ENCODE assay signal across 8 cellular contexts in genomic region chr17:35879748-35880654, GRCh38. TPM values are rescaled to one million over a fixed set of nuclear protein-coding genes. Genes with fewer than 3 reads are reported as not detected.
A peak's percentile ranks its signal among the peaks of the same experiment; 100 is the strongest.
DNase-seq lines count a peak whose midpoint lies in the region; ATAC-seq and TF ChIP-seq lines count a peak whose summit lies in the region.

TSS of gene CCL5 (minus strand) at chr17:35880360.

- H4K20me1 ChIP-seq in PC-3 (ENCODE audit: low read length) (no peaks in the 10 kb centered on the region), smooth muscle cell (ENCODE audit: low read depth) (no peaks in the 10 kb centered on the region)

- H3K9ac ChIP-seq in PC-3 (ENCODE audit: low read length): no peak within 1 kb of the TSS
- no peak within 1 kb of the TSS for H3K9ac ChIP-seq in smooth muscle cell (ENCODE audit: low read depth)

- DNase-seq in activated T-cell treated with anti-CD3 and anti-CD28 coated beads for 1 hour (ENCODE audit: low read depth) (peak; percentile 23), activated T-cell treated with anti-CD3 and anti-CD28 coated beads for 4 hours (no peak), PC-3 (peak; percentile 7), body of pancreas (peak in 1 of 4 donors; percentile 8), adrenal gland (no peak), smooth muscle cell (lab: John Stamatoyannopoulos, UW; ENCODE audit: unreplicated experiment) (no peak), NCI-H2227 (lab: John Stamatoyannopoulos, UW; ENCODE audit: unreplicated experiment) (no peak)

- no peak within 1 kb of the TSS for H2AFZ ChIP-seq in PC-3 (ENCODE audit: low read length)
- no peak within 1 kb of the TSS for H2AFZ ChIP-seq in smooth muscle cell (ENCODE audit: low read depth)

- BruUV-seq in PC-3 (replicated peaks; lab: Mats Ljungman, UMichigan): no TSS peak

- no peaks in the 10 kb centered on the region for H3K9me2 ChIP-seq in PC-3 (replicated peaks; ENCODE audit: low read length)

- no peak within 1 kb of the TSS for H3K27ac ChIP-seq in PC-3 (ENCODE audit: low read length)
- H3K27ac ChIP-seq in body of pancreas: no peak within 1 kb of the TSS
- H3K27ac ChIP-seq in adrenal gland: no peak within 1 kb of the TSS
- H3K27ac ChIP-seq in smooth muscle cell (ENCODE audit: low read depth): no peak within 1 kb of the TSS

- POLR2A ChIA-PET in PC-3 (lab: Charles Lee; ENCODE audit: unreplicated experiment): no interaction called here

- H3K36me3 ChIP-seq in PC-3 (ENCODE audit: low read depth, low read length): no peaks in the 10 kb centered on the region
- no peaks in the 10 kb centered on the region for H3K36me3 ChIP-seq in body of pancreas (replicated peaks in 1 of 2; ENCODE audit: insufficient read depth in 1 of 2, low read depth in 2 of 2)
- H3K36me3 ChIP-seq in adrenal gland (replicated peaks in 1 of 2): no peaks in the 10 kb centered on the region
- no peaks in the 10 kb centered on the region for H3K36me3 ChIP-seq in smooth muscle cell (ENCODE audit: low read depth)

- WGBS in body of pancreas, 2 donors: 66 to 81% methylated on average over 11 of the region's 11 CpGs
- 67 to 77% (median 73%) methylated on average over 11 of the region's 11 CpGs for WGBS in adrenal gland, 4 donors
- WGBS in smooth muscle cell (ENCODE audit: low lambda C conversion rate): 88% methylated on average over 11 of the region's 11 CpGs

- TF ChIP-seq POLR2A in body of pancreas (IDR thresholded peaks at IDR 0.05): peak in 2 of 3 donors; percentile 40 to 41
- TF ChIP-seq POLR2A in adrenal gland (IDR thresholded peaks at IDR 0.05): no peak

- H3K4me1 ChIP-seq in PC-3 (ENCODE audit: insufficient read depth, low read length) (no peaks in the 10 kb centered on the region), body of pancreas (no peaks in the 10 kb centered on the region), adrenal gland (replicated peaks in 1 of 2) (no peaks in the 10 kb centered on the region), smooth muscle cell (ENCODE audit: low read depth) (no peaks in the 10 kb centered on the region)

- H3F3A ChIP-seq in PC-3 (ENCODE audit: low read length, unreplicated experiment): no peaks in the 10 kb centered on the region
- H3F3A ChIP-seq in smooth muscle cell (ENCODE audit: low read depth): no peaks in the 10 kb centered on the region

- H3K79me2 ChIP-seq in PC-3 (ENCODE audit: low read length) (no peaks in the 10 kb centered on the region), smooth muscle cell (ENCODE audit: low read depth) (no peaks in the 10 kb centered on the region)

- no peak within 1 kb of the TSS for H3K4me2 ChIP-seq in PC-3 (ENCODE audit: low read length)
- no peak within 1 kb of the TSS for H3K4me2 ChIP-seq in smooth muscle cell

- H3K27me3 ChIP-seq in PC-3 (ENCODE audit: low read length) (no peaks in the 10 kb centered on the region), body of pancreas (no peaks in the 10 kb centered on the region), adrenal gland (no peaks in the 10 kb centered on the region), smooth muscle cell (ENCODE audit: low read depth) (no peaks in the 10 kb centered on the region)

- ATAC-seq in HG02840 (IDR thresholded peaks at IDR 0.05; ENCODE audit: low FRiP score, unreplicated experiment): peak; percentile 82
- ATAC-seq in PC-3: no peak
- ATAC-seq in body of pancreas: no peak

- CTCF ChIA-PET in PC-3 (lab: Charles Lee): no interaction called here

- TF ChIP-seq CTCF in PC-3 (conservative IDR thresholded peaks at IDR 0.05; ENCODE audit: low read depth, low read length): no peak
- no peak for TF ChIP-seq CTCF in body of pancreas (IDR thresholded peaks at IDR 0.05)
- TF ChIP-seq CTCF in adrenal gland (IDR thresholded peaks at IDR 0.05): no peak
- no peak for TF ChIP-seq CTCF in smooth muscle cell (IDR thresholded peaks at IDR 0.05; ENCODE audit: borderline replicate concordance, insufficient read depth, poor library complexity, severe bottlenecking)

- no peaks in the 10 kb centered on the region for H3K9me3 ChIP-seq in PC-3 (ENCODE audit: low read length)
- no peaks in the 10 kb centered on the region for H3K9me3 ChIP-seq in body of pancreas
- no peaks in the 10 kb centered on the region for H3K9me3 ChIP-seq in adrenal gland (replicated peaks in 1 of 3)
- H3K9me3 ChIP-seq in smooth muscle cell (replicated peaks; ENCODE audit: low read depth): no peaks in the 10 kb centered on the region

- H3K4me3 ChIP-seq in PC-3 (ENCODE audit: low read length) (no peak within 1 kb of the TSS), body of pancreas (no peak within 1 kb of the TSS), adrenal gland (no peak within 1 kb of the TSS), smooth muscle cell (no peak within 1 kb of the TSS)

- intact Hi-C loops in PC-3 (cut with micrococcal nuclease) (no loop called here), body of pancreas (cut with DNase I) (loop anchor here (10.0 kb wide), 1 partner anchor 55 kb away; the partner anchor contains the start of gene RDM1), adrenal gland (cut with DNase I) (no loop called here)

RNA-seq across cellular contexts. Expression of gene CCL5, which starts in this region (rescaled TPM):
- not detected in 2 replicates for total RNA-seq in PC-3 (2014; rRNA removed)
- total RNA-seq in body of pancreas: 1 to 10 TPM in 1 of 2 donors, under 1 TPM in 1; 0.66 to 4.9 TPM
- 10 to 100 TPM in 2 of 8 donors, 1 to 10 TPM in 6; 1.8 to 10.7 (median 4.3) TPM for total RNA-seq in adrenal gland
- 1 to 10 TPM; 5.4 to 8.8 (median 7.6) TPM for polyA plus RNA-seq in adrenal gland
- total RNA-seq in smooth muscle cell: 0.09 TPM in 1 of 2 replicates, not detected in the other
- 1.0 TPM in 1 of 2 replicates, not detected in the other for polyA plus RNA-seq in smooth muscle cell

Comparison
In these comparisons a context has a peak if more than half of its experiments do, and no peak if none do; other contexts are left out.
1. Peak in DNase-seq in PC-3; RNA of the gene not detected or under 1 TPM.
2. POLR2A ChIP-seq: peak in body of pancreas (2 of 3); none in adrenal gland (0 of 2).